ENCODE assay signal across 22 cellular contexts in genomic region chr11:894575-895201, GRCh38. TPM values are rescaled to one million over a fixed set of nuclear protein-coding genes. Genes with fewer than 3 reads are reported as not detected.
DNase-seq lines count a peak whose midpoint lies in the region; ATAC-seq, FAIRE-seq and TF ChIP-seq lines count a peak whose summit lies in the region.
"Had no signal": no experiment of that assay in that cellular context is flagged by ENCODE, and none has a peak within 500 bp of the region (broad histone marks: within the 10 kb centered on the region; RNA-seq: fewer than 3 reads in every experiment).

No MANE protein-coding gene starts in this region.

- BruUV-seq in K562 (replicated peaks; lab: Mats Ljungman, UMichigan) (no TSS peak), Calu3 (replicated peaks; lab: Mats Ljungman, UMichigan) (no TSS peak)

- H3K27me3 ChIP-seq in K562 (ENCODE audit: control insufficient read depth in 2 of 2, insufficient read depth in 2 of 2, low read length in 2 of 2) = no peaks in the 10 kb centered on the region
- no peaks in the 10 kb centered on the region for H3K27me3 ChIP-seq in osteoblast (ENCODE audit: insufficient read depth, low read length)
- H3K27me3 ChIP-seq: tibial artery had no signal

- H3K4me1 ChIP-seq in K562 (replicated peaks in 1 of 2; ENCODE audit: control insufficient read depth in 2 of 2, insufficient read depth in 2 of 2, low read length in 2 of 2) = peaks cover 0 to 88% of the 10 kb centered on the region in 2 experiments; a peak in 2 of 5 replicates
- H3K4me1 ChIP-seq in osteoblast (ENCODE audit: insufficient read depth, low read length) = no peaks in the 10 kb centered on the region
- H3K4me1 ChIP-seq: Caco-2, tibial artery had no signal

- H3K27me3 Mint-ChIP-seq in HFFc6 (ENCODE audit: insufficient read depth) (peaks cover 2% of the 10 kb centered on the region; the same call in 1 of the 2 replicates), Calu3 (ENCODE audit: unreplicated experiment) (no peaks in the 10 kb centered on the region)

- no peak overlapping the region for H3K4me3 ChIP-seq in K562
- no peak overlapping the region for H3K4me3 ChIP-seq in osteoblast (ENCODE audit: insufficient read depth, low read length)
- H3K4me3 ChIP-seq: tibial artery had no signal

- no peak overlapping the region for H3K27ac Mint-ChIP-seq in HFFc6
- H3K27ac Mint-ChIP-seq in Calu3 (ENCODE audit: unreplicated experiment) = no peak overlapping the region

- TF ChIP-seq RAD21 in K562 (CRISPR knock-in tag; conservative IDR thresholded peaks at IDR 0.05 in 1 of 2, IDR thresholded peaks at IDR 0.05 in 1 of 2) = no peak

- peak overlapping the region in 1 of 2 experiments; percentile 60; a peak in 1 of 4 replicates for H3K9ac ChIP-seq in K562 (ENCODE audit: insufficient read depth in 1 of 2, low read depth in 2 of 2, low read length in 2 of 2)

- POLR2A ChIA-PET in K562 (lab: Yijun Ruan, JAX) = interaction anchor here (0.6 to 1.1 kb wide), 4 partner anchors 11 to 53 kb away, joined by 3 to 4 read pairs (median 3); no protein-coding TSS in a partner anchor

- FAIRE-seq in K562 (lab: Jason Lieb, UNC) = no peak
- FAIRE-seq: astrocyte, colon, endometrium had no signal

- H3K4me2 ChIP-seq in K562 (ENCODE audit: insufficient read depth, low read length) (no peak overlapping the region), osteoblast (ENCODE audit: insufficient read depth, low read length) (no peak overlapping the region)

- H3K79me2 ChIP-seq in K562 (ENCODE audit: control insufficient read depth, insufficient read depth, low read length) = no peaks in the 10 kb centered on the region
- no peaks in the 10 kb centered on the region for H3K79me2 ChIP-seq in osteoblast (ENCODE audit: insufficient read depth, low read length)

- H3K27ac ChIP-seq in K562 (ENCODE audit: extremely low read depth, low read depth, low read length) (no peak overlapping the region), osteoblast (ENCODE audit: low read depth, low read length) (no peak overlapping the region)
- H3K27ac ChIP-seq: tibial artery had no signal

- TF ChIP-seq CTCF in HFFc6 (IDR thresholded peaks at IDR 0.05) (peak; percentile 39), K562 (IDR thresholded peaks at IDR 0.05 in 2 of 3, conservative IDR thresholded peaks at IDR 0.05 in 1 of 3; ENCODE audit: insufficient read depth in 2 of 3, low read depth in 1 of 3, low read length in 3 of 3) (peak; percentile 22 to 35 (median 30); a peak in 2 of 6 replicates), osteoblast (IDR thresholded peaks at IDR 0.05; ENCODE audit: extremely low read depth, low read depth, low read length) (no peak), Calu3 (IDR thresholded peaks at IDR 0.05; ENCODE audit: unreplicated experiment) (no peak)

- H3K9me1 ChIP-seq in K562 (ENCODE audit: control insufficient read depth, insufficient read depth, low read length) = no peaks in the 10 kb centered on the region

- peak; percentile 66 for ATAC-seq in K562
- ATAC-seq in Right ventricle myocardium inferior = no peak
- ATAC-seq: left cardiac atrium had no signal

- no peak overlapping the region for H3K4me3 Mint-ChIP-seq in HFFc6
- H3K4me3 Mint-ChIP-seq in Calu3 (ENCODE audit: low read depth, unreplicated experiment) = no peak overlapping the region
- H3K4me3 Mint-ChIP-seq: nephron had no signal

- in situ Hi-C loops in K562 (cut with MboI) = no loop called here

- H3K4me1 Mint-ChIP-seq in HFFc6 (ENCODE audit: low read depth) (no peaks in the 10 kb centered on the region), Calu3 (ENCODE audit: low read depth, unreplicated experiment) (no peaks in the 10 kb centered on the region)

- CTCF ChIA-PET in K562 (lab: Yijun Ruan, JAX; ENCODE audit: low intra/inter-chr PET ratio) = no interaction called here
- CTCF ChIA-PET in Calu3 (lab: Charles Lee) = no interaction called here

- H3K36me3 Mint-ChIP-seq in HFFc6 (ENCODE audit: low read depth) (no peaks in the 10 kb centered on the region), Calu3 (ENCODE audit: insufficient read depth, unreplicated experiment) (peaks cover 23% of the 10 kb centered on the region)

- no peak for TF ChIP-seq EP300 in K562 (IDR thresholded peaks at IDR 0.05; ENCODE audit: low read length)

- WGBS in K562 (ENCODE audit: insufficient coverage, low coverage, missing lambda C conversion rate) = 79% methylated on average over 12 of the region's 12 CpGs

- DNase-seq in HFFc6 = no peak
- DNase-seq in K562 (ENCODE audit: extremely low read depth in 1 of 4, low spot score in 3 of 4) = peak in 1 of 4 experiments; percentile 21
- DNase-seq in osteoblast (ENCODE audit: insufficient read length, low spot score, missing footprints) = peak; percentile 87
- DNase-seq in Right ventricle myocardium inferior (ENCODE audit: missing footprints) = no peak
- DNase-seq in superior temporal gyrus (ENCODE audit: extremely low spot score) = no peak
- no peak for DNase-seq in Calu3
- DNase-seq: activated CD4-positive, alpha-beta T cell treated with anti-CD3 and anti-CD28 coated beads, Interleukin-2, amount 50 U/mL, for 1 hour; activated naive CD4-positive, alpha-beta T cell treated with anti-CD3 and anti-CD28 coated beads, Interleukin-2, amount 50 U/mL, for 16 hours; activated T-cell treated with anti-CD3 and anti-CD28 coated beads, Interleukin-2, amount 50 U/mL, for 1 hour; Caco-2; GDM1; GOT3; Karpas-422; left cardiac atrium; NCI-H1105 treated with DMSO at 0.1 percent for 48 hours; NCI-H82; RPMI8226; tibial artery had no signal

- intact Hi-C loops in K562 (cut with micrococcal nuclease) = no loop called here
- intact Hi-C loops in Right ventricle myocardium inferior (cut with DNase I) = no loop called here
- intact Hi-C loops in Calu3 (cut with micrococcal nuclease; ENCODE audit: unreplicated experiment) = no loop called here

- H4K20me1 ChIP-seq in K562 (replicated peaks; ENCODE audit: control insufficient read depth, insufficient read depth, low read length) = no peaks in the 10 kb centered on the region; the same call in 1 of the 2 replicates
- H4K20me1 ChIP-seq in osteoblast (ENCODE audit: insufficient read depth, low read length) = peaks cover 2% of the 10 kb centered on the region

- H3K36me3 ChIP-seq in K562 (ENCODE audit: control insufficient read depth, insufficient read depth, low read length) = peaks cover 44% of the 10 kb centered on the region; the same call in 1 of the 3 replicates
- no peaks in the 10 kb centered on the region for H3K36me3 ChIP-seq in osteoblast (ENCODE audit: insufficient read depth, low read length)

- H2AFZ ChIP-seq in K562 (ENCODE audit: low read depth, low read length) = no peak overlapping the region
- H2AFZ ChIP-seq in osteoblast (ENCODE audit: low read length) = no peak overlapping the region

- H3K9me3 Mint-ChIP-seq in HFFc6 (no peaks in the 10 kb centered on the region), Calu3 (ENCODE audit: low read depth, unreplicated experiment) (no peaks in the 10 kb centered on the region)
- H3K9me3 Mint-ChIP-seq: nephron had no signal

- TF ChIP-seq POLR2A in K562 (conservative IDR thresholded peaks at IDR 0.05) = no peak

- H3K9me3 ChIP-seq in K562 (replicated peaks; ENCODE audit: control insufficient read depth, insufficient read depth, low read depth, low read length) = no peaks in the 10 kb centered on the region
- no peaks in the 10 kb centered on the region for H3K9me3 ChIP-seq in osteoblast (ENCODE audit: low read depth, low read length)
- H3K9me3 ChIP-seq: Caco-2, tibial artery had no signal

RNA-seq across cellular contexts. Expression of gene CHID1, which starts 15.9 kb away (rescaled TPM):
- 100 to 1,000 TPM; 116 to 145 (median 133) TPM for total RNA-seq in HFFc6 (2021; fragmentation: NEBNext Ultra II Directional; extraction: Animal tissue kit (Norgen Biotek cat#: 25700))
- 131 and 294 TPM in 2 replicates for total RNA-seq in K562 (2011; cell fraction: chromatin; rRNA removed; ENCODE audit: low replicate concordance)
- total RNA-seq in K562 (2011; cell fraction: nucleolus; rRNA removed) = 219 and 240 TPM in 2 replicates
- 152 and 195 TPM in 2 replicates for total RNA-seq in K562 (2011; cell fraction: nucleoplasm; rRNA removed)
- total RNA-seq in K562 (2014; rRNA removed) = 39.8 and 54.6 TPM in 2 replicates
- total RNA-seq in K562 (2014; rRNA removed; fragmentation: Illumina TruSeq; extraction: Trizol) = 14.2 and 22.4 TPM in 2 replicates
- total RNA-seq in K562 (2015; rRNA removed; fragmentation: Illumina TruSeq; extraction: Trizol) = 35.6 and 35.8 TPM in 2 replicates
- total RNA-seq in K562 (2021) = 108 and 114 TPM in 2 replicates
- 46.0 and 56.3 TPM in 2 replicates for polyA plus RNA-seq in K562 (2011; rRNA removed)
- 80.3 and 118 TPM in 2 replicates for polyA plus RNA-seq in K562 (2011; cell fraction: cytosol; rRNA removed)
- 57.2 and 75.5 TPM in 2 replicates for polyA plus RNA-seq in K562 (2011; cell fraction: nucleus; rRNA removed)
- polyA plus RNA-seq in K562 (2012) = 82.8 and 102 TPM in 2 replicates
- 67.7 and 81.6 TPM in 2 replicates for polyA plus RNA-seq in K562 (2014; fragmentation: Illumina TruSeq; extraction: Trizol)
- polyA plus RNA-seq in K562 (2014; fragmentation: Nextera tagmentation; extraction: Ambion mirVana) = 10 to 100 TPM; 15.1 to 29.6 TPM
- polyA plus RNA-seq in K562 (2014; rRNA removed) = 57.8 and 70.5 TPM in 2 replicates
- polyA minus RNA-seq in K562 (2011; rRNA and poly(A)+ RNA removed) = 48.8 and 59.6 TPM in 2 replicates
- polyA minus RNA-seq in K562 (2011; cell fraction: cytosol; rRNA and poly(A)+ RNA removed) = 54.2 and 58.6 TPM in 2 replicates
- polyA minus RNA-seq in K562 (2011; cell fraction: nucleus; rRNA and poly(A)+ RNA removed) = 29.0 and 29.1 TPM in 2 replicates
- 43.9 and 48.9 TPM in 2 replicates for total RNA-seq in osteoblast
- total RNA-seq in Right ventricle myocardium inferior = 49.4 TPM
- 134 and 150 TPM in 2 replicates for total RNA-seq in Calu3 (2022)

RNA-seq across cellular contexts. Expression of gene AP2A2, which starts 31.0 kb away (rescaled TPM):
- 10 to 100 TPM; 65.4 to 73.4 (median 70.9) TPM for total RNA-seq in HFFc6 (2021; fragmentation: NEBNext Ultra II Directional; extraction: Animal tissue kit (Norgen Biotek cat#: 25700))
- total RNA-seq in K562 (2011; cell fraction: chromatin; rRNA removed; ENCODE audit: low replicate concordance) = 125 and 255 TPM in 2 replicates
- total RNA-seq in K562 (2011; cell fraction: nucleolus; rRNA removed) = 84.6 and 90.9 TPM in 2 replicates
- total RNA-seq in K562 (2011; cell fraction: nucleoplasm; rRNA removed) = 84.5 and 112 TPM in 2 replicates
- 8.1 and 11.0 TPM in 2 replicates for total RNA-seq in K562 (2014; rRNA removed)
- total RNA-seq in K562 (2014; rRNA removed; fragmentation: Illumina TruSeq; extraction: Trizol) = 11.9 and 16.2 TPM in 2 replicates
- total RNA-seq in K562 (2015; rRNA removed; fragmentation: Illumina TruSeq; extraction: Trizol) = 19.8 and 22.8 TPM in 2 replicates
- total RNA-seq in K562 (2021) = 26.2 and 33.3 TPM in 2 replicates
- polyA plus RNA-seq in K562 (2011; rRNA removed) = 27.7 and 30.6 TPM in 2 replicates
- polyA plus RNA-seq in K562 (2011; cell fraction: cytosol; rRNA removed) = 20.2 and 29.9 TPM in 2 replicates
- polyA plus RNA-seq in K562 (2011; cell fraction: nucleus; rRNA removed) = 82.5 and 86.1 TPM in 2 replicates
- 31.2 and 48.0 TPM in 2 replicates for polyA plus RNA-seq in K562 (2012)
- 29.5 and 41.7 TPM in 2 replicates for polyA plus RNA-seq in K562 (2014; fragmentation: Illumina TruSeq; extraction: Trizol)
- 1 to 10 TPM in 1 of 2 experiments, under 1 TPM in 1; 0.69 to 1.3 TPM for polyA plus RNA-seq in K562 (2014; fragmentation: Nextera tagmentation; extraction: Ambion mirVana)
- 15.2 and 16.7 TPM in 2 replicates for polyA plus RNA-seq in K562 (2014; rRNA removed)
- polyA minus RNA-seq in K562 (2011; rRNA and poly(A)+ RNA removed) = 21.8 and 29.8 TPM in 2 replicates
- polyA minus RNA-seq in K562 (2011; cell fraction: cytosol; rRNA and poly(A)+ RNA removed) = 76.6 and 78.5 TPM in 2 replicates
- 26.1 and 39.5 TPM in 2 replicates for polyA minus RNA-seq in K562 (2011; cell fraction: nucleus; rRNA and poly(A)+ RNA removed)
- 48.0 and 50.7 TPM in 2 replicates for total RNA-seq in osteoblast
- 51.7 TPM for total RNA-seq in Right ventricle myocardium inferior
- total RNA-seq in Calu3 (2022) = 82.9 and 92.9 TPM in 2 replicates

RNA-seq across cellular contexts. Expression of gene TSPAN4, which starts 52.0 kb away (rescaled TPM):
- 100 to 1,000 TPM; 193 to 267 (median 212) TPM for total RNA-seq in HFFc6 (2021; fragmentation: NEBNext Ultra II Directional; extraction: Animal tissue kit (Norgen Biotek cat#: 25700))
- 19.4 and 74.3 TPM in 2 replicates for total RNA-seq in K562 (2011; cell fraction: chromatin; rRNA removed; ENCODE audit: low replicate concordance)
- total RNA-seq in K562 (2011; cell fraction: nucleolus; rRNA removed) = 78.6 and 92.9 TPM in 2 replicates
- total RNA-seq in K562 (2011; cell fraction: nucleoplasm; rRNA removed) = 32.7 and 41.1 TPM in 2 replicates
- total RNA-seq in K562 (2014; rRNA removed) = 23.1 and 40.5 TPM in 2 replicates
- total RNA-seq in K562 (2014; rRNA removed; fragmentation: Illumina TruSeq; extraction: Trizol) = 2.3 and 3.8 TPM in 2 replicates
- 15.7 and 16.7 TPM in 2 replicates for total RNA-seq in K562 (2015; rRNA removed; fragmentation: Illumina TruSeq; extraction: Trizol)
- total RNA-seq in K562 (2021) = 27.6 and 28.3 TPM in 2 replicates
- polyA plus RNA-seq in K562 (2011; rRNA removed) = 21.5 and 42.1 TPM in 2 replicates
- 46.2 and 103 TPM in 2 replicates for polyA plus RNA-seq in K562 (2011; cell fraction: cytosol; rRNA removed)
- polyA plus RNA-seq in K562 (2011; cell fraction: nucleus; rRNA removed) = 108 and 187 TPM in 2 replicates
- 26.1 and 35.7 TPM in 2 replicates for polyA plus RNA-seq in K562 (2012)
- polyA plus RNA-seq in K562 (2014; fragmentation: Illumina TruSeq; extraction: Trizol) = 5.6 and 19.8 TPM in 2 replicates
- 1 to 10 TPM in 1 of 2 experiments, under 1 TPM in 1; 0.07 to 2.4 TPM for polyA plus RNA-seq in K562 (2014; fragmentation: Nextera tagmentation; extraction: Ambion mirVana)
- polyA plus RNA-seq in K562 (2014; rRNA removed) = 31.0 and 33.0 TPM in 2 replicates
- 6.9 and 10.4 TPM in 2 replicates for polyA minus RNA-seq in K562 (2011; rRNA and poly(A)+ RNA removed)
- polyA minus RNA-seq in K562 (2011; cell fraction: cytosol; rRNA and poly(A)+ RNA removed) = 27.9 and 34.5 TPM in 2 replicates
- polyA minus RNA-seq in K562 (2011; cell fraction: nucleus; rRNA and poly(A)+ RNA removed) = 18.6 and 21.2 TPM in 2 replicates
- total RNA-seq in osteoblast = 168 and 186 TPM in 2 replicates
- total RNA-seq in Right ventricle myocardium inferior = 43.8 TPM
- total RNA-seq in Calu3 (2022) = 28.9 and 36.3 TPM in 2 replicates

RNA-seq across cellular contexts. Expression of gene POLR2L, which starts 52.4 kb away (rescaled TPM):
- total RNA-seq in HFFc6 (2021; fragmentation: NEBNext Ultra II Directional; extraction: Animal tissue kit (Norgen Biotek cat#: 25700)) = 100 to 1,000 TPM; 439 to 504 (median 478) TPM
- total RNA-seq in K562 (2011; cell fraction: chromatin; rRNA removed; ENCODE audit: low replicate concordance) = 11.3 and 43.7 TPM in 2 replicates
- 55.9 and 78.4 TPM in 2 replicates for total RNA-seq in K562 (2011; cell fraction: nucleolus; rRNA removed)
- 39.7 and 45.6 TPM in 2 replicates for total RNA-seq in K562 (2011; cell fraction: nucleoplasm; rRNA removed)
- total RNA-seq in K562 (2014; rRNA removed) (688 and 1,043 TPM in 2 replicates), K562 (2014; rRNA removed; fragmentation: Illumina TruSeq; extraction: Trizol) (21.4 and 38.3 TPM in 2 replicates), K562 (2015; rRNA removed; fragmentation: Illumina TruSeq; extraction: Trizol) (170 and 171 TPM in 2 replicates), K562 (2021) (217 and 237 TPM in 2 replicates), osteoblast (47.4 and 60.8 TPM in 2 replicates), Right ventricle myocardium inferior (298 TPM), Calu3 (2022) (107 and 115 TPM in 2 replicates)
- polyA plus RNA-seq in K562 (2011; rRNA removed) (40.7 and 91.6 TPM in 2 replicates), K562 (2014; fragmentation: Illumina TruSeq; extraction: Trizol) (48.1 and 191 TPM in 2 replicates), K562 (2014; fragmentation: Nextera tagmentation; extraction: Ambion mirVana) (100 to 1,000 TPM in 1 of 2 experiments, 10 to 100 TPM in 1; 97.7 to 108 TPM), K562 (2014; rRNA removed) (350 and 635 TPM in 2 replicates)
- polyA plus RNA-seq in K562 (2011; cell fraction: cytosol; rRNA removed) = 76.1 and 201 TPM in 2 replicates
- polyA plus RNA-seq in K562 (2011; cell fraction: nucleus; rRNA removed) = 112 and 200 TPM in 2 replicates
- polyA plus RNA-seq in K562 (2012) = 226 and 569 TPM in 2 replicates
- polyA minus RNA-seq in K562 (2011; rRNA and poly(A)+ RNA removed) = 35.2 and 74.3 TPM in 2 replicates
- 127 and 132 TPM in 2 replicates for polyA minus RNA-seq in K562 (2011; cell fraction: cytosol; rRNA and poly(A)+ RNA removed)
- 29.1 and 33.3 TPM in 2 replicates for polyA minus RNA-seq in K562 (2011; cell fraction: nucleus; rRNA and poly(A)+ RNA removed)

Comparison
In these comparisons a context has a peak if more than half of its experiments do, and no peak if none do; other contexts are left out.
1. CTCF ChIP-seq: peak in HFFc6 (single experiment) and K562 (3 of 3); none in osteoblast (single experiment) and Calu3 (single experiment).